ENCODE assay signal across 8 cellular contexts in genomic region chr14:91349481-91350074, GRCh38.
DNase-seq lines count a peak whose midpoint lies in the region; ATAC-seq and TF ChIP-seq lines count a peak whose summit lies in the region.

No MANE protein-coding gene starts in this region.

- peak; percentile 40 to 56 for DNase-seq in activated CD8-positive, alpha-beta memory T cell treated with anti-CD3 and anti-CD28 coated beads for 4 hours (ENCODE audit: low read depth in 2 of 2)
- DNase-seq in amygdala (lab: John Stamatoyannopoulos, UW) (no peak), left lobe of liver (ENCODE audit: low spot score) (no peak), NCI-H187 (lab: John Stamatoyannopoulos, UW) (no peak), NCI-H1105 (lab: John Stamatoyannopoulos, UW) (no peak)

- no peak overlapping the region for H3K4me3 Mint-ChIP-seq in nephron

- H3K36me3 Mint-ChIP-seq in nephron (ENCODE audit: low read depth): no peaks in the 10 kb centered on the region

- H3K27ac Mint-ChIP-seq in nephron: peak overlapping the region in 2 of 3 experiments; percentile 47 to 48

- TF ChIP-seq CTCF in nephron (IDR thresholded peaks at IDR 0.05; ENCODE audit: unreplicated experiment in 3 of 3): no peak

- H3K27me3 Mint-ChIP-seq in nephron (ENCODE audit: low read depth): peaks cover 13% of the 10 kb centered on the region

- peaks cover 54% of the 10 kb centered on the region for H3K4me1 Mint-ChIP-seq in nephron

- H3K9me3 Mint-ChIP-seq in nephron: no peaks in the 10 kb centered on the region

- ATAC-seq in GM19023 (IDR thresholded peaks at IDR 0.05; ENCODE audit: unreplicated experiment): peak; percentile 59
- peak; percentile 61 for ATAC-seq in HG03108 (IDR thresholded peaks at IDR 0.05; ENCODE audit: unreplicated experiment)
- ATAC-seq in left lobe of liver: no peak

Comparison
In these comparisons a context has a peak if more than half of its experiments do, and no peak if none do; other contexts are left out.
1. DNase-seq: peak in activated CD8-positive, alpha-beta memory T cell treated with anti-CD3 and anti-CD28 coated beads for 4 hours (2 of 2); none in amygdala (0 of 56), left lobe of liver (single experiment), NCI-H187 (0 of 2) and NCI-H1105 (single experiment).